In genomic region chr15:48765007-48765406, GRCh38 we compare ENCODE assay signal across 23 cellular contexts.
"Had no signal": no experiment of that assay in that cellular context is flagged by ENCODE, and none has a peak within 500 bp of the region (broad histone marks: within the 10 kb centered on the region; RNA-seq: fewer than 3 reads in every experiment).

No MANE protein-coding gene starts in this region.

- H3K4me2 ChIP-seq: SK-N-SH had no signal

- H3K9me3 Mint-ChIP-seq: IgD-negative memory B cell had no signal

- H3K9ac ChIP-seq: SK-N-SH had no signal

- H3K27me3 Mint-ChIP-seq: IgD-negative memory B cell had no signal

- H3K4me3 Mint-ChIP-seq: IgD-negative memory B cell had no signal

- ATAC-seq: Panc1, PC-3 had no signal

- H3K27ac ChIP-seq: HL-60, RWPE1 had no signal

- H3K4me3 ChIP-seq: MG63 had no signal

- H3K27me3 ChIP-seq: MG63 had no signal

- H3K9me3 ChIP-seq: MG63, SK-N-SH had no signal

- DNase-seq: KBM-7, MG63, NCI-H1092, NCI-H1105 treated with DMSO at 0.1 percent for 48 hours, NCI-H1417 treated with DMSO at 0.1 percent for 48 hours, NCI-H146, NCI-H1694 treated with DMSO at 0.1 percent for 48 hours, NCI-H2029, NCI-H2081 treated with DMSO at 0.1 percent for 48 hours, NCI-H2171, NCI-H226, NCI-H446, NCI-H510A, NCI-H524 treated with DMSO at 0.1 percent for 48 hours, NCI-H69, NCI-H774, PC-3, SHP77, SK-N-SH had no signal

- H3K4me1 Mint-ChIP-seq: IgD-negative memory B cell had no signal
